Comparison of ENCODE assay signal across 8 cellular contexts in genomic region chr10:119445311-119445934, GRCh38.
DNase-seq lines count a peak whose midpoint lies in the region; ATAC-seq lines count a peak whose summit lies in the region.

No MANE protein-coding gene starts in this region.

- DNase-seq in NCI-H1694 treated with DMSO at 0.1 percent for 48 hours (lab: John Stamatoyannopoulos, UW) (peak; percentile 34), NCI-H1694 (lab: John Stamatoyannopoulos, UW) (no peak), NT2/D1 (ENCODE audit: low read depth, low spot score) (peak; percentile 57)
- peak; percentile 97 for DNase-seq in activated CD8-positive, alpha-beta memory T cell treated with anti-CD3 and anti-CD28 coated beads, Interleukin-2, amount 50 U/mL, for 48 hours
- DNase-seq in naive thymus-derived CD4-positive, alpha-beta T cell, result peak; percentile 64 to 89 (median 76)
- peak; percentile 62 to 63 for DNase-seq in stimulated activated CD8-positive, alpha-beta memory T cell treated with anti-CD3 and anti-CD28 coated beads, Interleukin-7, amount 100 ng/mL, for 4 hours (ENCODE audit: low read depth in 2 of 2)

- peak overlapping the region in 1 of 10 donors; percentile 60 for H3K4me3 Mint-ChIP-seq in naive thymus-derived CD4-positive, alpha-beta T cell

- ATAC-seq in HG03280 (IDR thresholded peaks at IDR 0.05; ENCODE audit: unreplicated experiment) (peak; percentile 61), esophagus mucosa (peak; percentile 72)
- ATAC-seq in naive thymus-derived CD4-positive, alpha-beta T cell, result peak; percentile 85

- H3K4me3 ChIP-seq in NT2/D1 (ENCODE audit: insufficient read length, low read depth), result no peak overlapping the region
- H3K4me3 ChIP-seq in naive thymus-derived CD4-positive, alpha-beta T cell (ENCODE audit: low read length), result no peak overlapping the region

- H3K9me3 ChIP-seq in NT2/D1 (ENCODE audit: insufficient read depth, low read length), result no peaks in the 10 kb centered on the region
- H3K9me3 ChIP-seq in naive thymus-derived CD4-positive, alpha-beta T cell (ENCODE audit: control insufficient read depth in 2 of 3, low read length in 3 of 3), result no peaks in the 10 kb centered on the region

- no peak overlapping the region for H3K9ac ChIP-seq in NT2/D1 (ENCODE audit: insufficient read length, low read depth)

- intact Hi-C loops in naive thymus-derived CD4-positive, alpha-beta T cell (cut with micrococcal nuclease), result loop anchor here (1.0 to 2.0 kb wide), 9 partner anchors 44 to 414 kb away; partner anchors contain the start of gene GRK5 (in 1 of the 2)

- H3K4me1 ChIP-seq in NT2/D1 (ENCODE audit: insufficient read depth, insufficient read length), result peaks cover 23% of the 10 kb centered on the region
- H3K4me1 ChIP-seq in naive thymus-derived CD4-positive, alpha-beta T cell (ENCODE audit: control insufficient read depth in 2 of 2, insufficient read depth in 2 of 2, low read length in 2 of 2), result no peaks in the 10 kb centered on the region

- POLR2A ChIA-PET in naive thymus-derived CD4-positive, alpha-beta T cell (lab: Charles Lee), result interaction anchor here (2.3 kb wide), 1 partner anchor 97 kb away, joined by 15 read pairs; the partner anchor contains the start of gene RGS10

- H3K9me3 Mint-ChIP-seq in naive thymus-derived CD4-positive, alpha-beta T cell, result no peaks in the 10 kb centered on the region

- no peaks in the 10 kb centered on the region for H3K27me3 ChIP-seq in NT2/D1 (ENCODE audit: insufficient read depth, insufficient read length)
- no peaks in the 10 kb centered on the region for H3K27me3 ChIP-seq in naive thymus-derived CD4-positive, alpha-beta T cell (ENCODE audit: control insufficient read depth in 2 of 2, insufficient read depth in 2 of 2, low read length in 2 of 2)

- peaks cover 0 to 11% (median 8%) of the 10 kb centered on the region in 5 donors for H3K36me3 Mint-ChIP-seq in naive thymus-derived CD4-positive, alpha-beta T cell

- peak overlapping the region in 8 of 9 donors; percentile 6 to 81 (median 52) for H3K27ac Mint-ChIP-seq in naive thymus-derived CD4-positive, alpha-beta T cell

- H3K27ac ChIP-seq in naive thymus-derived CD4-positive, alpha-beta T cell (ENCODE audit: low read depth, low read length), result no peak overlapping the region

- CTCF ChIA-PET in naive thymus-derived CD4-positive, alpha-beta T cell (lab: Charles Lee), result interaction anchor here (0.6 to 4.2 kb wide), 19 partner anchors 12 to 245 kb away, joined by 3 to 38 read pairs (median 5); partner anchors contain the start of genes GRK5 and RGS10

- H3K27me3 Mint-ChIP-seq in naive thymus-derived CD4-positive, alpha-beta T cell, result no peaks in the 10 kb centered on the region

- H3K36me3 ChIP-seq in NT2/D1 (ENCODE audit: insufficient read depth, insufficient read length, low read length), result no peaks in the 10 kb centered on the region
- peaks cover 0 to 51% (median 5%) of the 10 kb centered on the region in 3 experiments for H3K36me3 ChIP-seq in naive thymus-derived CD4-positive, alpha-beta T cell (ENCODE audit: control insufficient read depth in 2 of 3, insufficient read depth in 3 of 3, low read length in 3 of 3)

- H3K4me1 Mint-ChIP-seq in naive thymus-derived CD4-positive, alpha-beta T cell, result peaks cover 12 to 23% (median 17%) of the 10 kb centered on the region in 7 donors
